9 cellular contexts compared by ENCODE assay signal in the genomic region with DNA sequence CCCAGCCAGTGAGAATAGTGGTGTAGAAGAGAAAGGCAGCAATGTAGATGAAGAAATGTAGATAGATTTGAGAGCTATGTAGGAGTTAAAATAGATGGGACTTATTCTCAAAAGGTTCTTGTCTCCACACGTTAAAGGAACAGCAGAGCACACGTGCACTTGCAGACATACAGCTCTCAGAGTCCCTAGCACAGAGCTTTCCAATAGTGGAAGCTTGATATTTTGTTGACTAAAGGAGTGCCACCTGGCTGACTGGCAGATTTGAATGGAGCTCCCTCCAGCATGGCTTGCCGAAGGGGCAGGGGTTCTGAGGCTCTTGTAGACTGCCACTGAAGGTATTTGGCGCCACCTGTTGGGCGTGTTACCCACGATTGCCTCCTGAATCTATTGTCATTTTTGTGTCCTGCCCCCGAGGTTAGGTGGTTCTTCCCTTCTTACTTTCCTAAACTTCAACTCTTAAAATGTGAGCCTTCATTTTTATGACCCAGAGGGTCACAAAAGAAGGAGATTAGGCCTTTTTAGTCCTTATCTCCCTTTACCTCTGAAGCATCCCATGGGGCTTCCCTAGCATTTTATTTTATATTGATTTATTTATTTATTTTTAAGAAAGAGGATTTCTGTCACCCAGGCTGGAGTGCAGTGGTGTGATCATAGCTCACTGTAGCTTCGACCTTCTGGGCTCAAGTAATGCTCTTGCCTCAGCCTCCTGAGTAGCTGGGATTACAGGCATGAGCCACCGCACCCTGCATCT. TPM values are rescaled to one million over a fixed set of nuclear protein-coding genes. Genes with fewer than 3 reads are reported as not detected.
DNase-seq lines count a peak whose midpoint lies in the region; TF ChIP-seq lines count a peak whose summit lies in the region.
"Had no signal": no experiment of that assay in that cellular context is flagged by ENCODE, and none has a peak within 500 bp of the region (broad histone marks: within the 10 kb centered on the region; RNA-seq: fewer than 3 reads in every experiment).

No MANE protein-coding gene starts in this region.

- H3K36me3 Mint-ChIP-seq in activated T-cell treated with anti-CD3 and anti-CD28 coated beads, Interleukin-2, amount 50 U/mL, for 24 hours (ENCODE audit: low read depth) = peaks cover 33% of the 10 kb centered on the region
- H3K36me3 Mint-ChIP-seq in neural crest cell (ENCODE audit: low read depth) = peaks cover 7% of the 10 kb centered on the region

- no peaks in the 10 kb centered on the region for H3K27me3 ChIP-seq in Loucy (ENCODE audit: insufficient read depth, low read length, poor library complexity, severe bottlenecking)
- no peaks in the 10 kb centered on the region for H3K27me3 ChIP-seq in Peyer's patch
- no peaks in the 10 kb centered on the region for H3K27me3 ChIP-seq in stomach
- H3K27me3 ChIP-seq: BLaER1 treated with 17β-estradiol and CSF1 and Interleukin-3, amounts not matched to agents 10 nM and 100 nM had no signal

- no peaks in the 10 kb centered on the region for H3K9me3 Mint-ChIP-seq in activated T-cell treated with anti-CD3 and anti-CD28 coated beads, Interleukin-2, amount 50 U/mL, for 24 hours
- H3K9me3 Mint-ChIP-seq in neural crest cell = no peaks in the 10 kb centered on the region

- peaks cover 7% of the 10 kb centered on the region for H3K4me1 ChIP-seq in Loucy (ENCODE audit: insufficient read depth, low read length, poor library complexity, severe bottlenecking)
- H3K4me1 ChIP-seq in Peyer's patch = peaks cover 0 to 42% (median 2%) of the 10 kb centered on the region in 4 donors
- H3K4me1 ChIP-seq in stomach = peaks cover 33 to 54% (median 49%) of the 10 kb centered on the region in 4 donors

- H3K4me3 ChIP-seq in Loucy (ENCODE audit: low read length, poor library complexity, severe bottlenecking) (no peak overlapping the region), Peyer's patch (no peak overlapping the region), stomach (no peak overlapping the region)
- H3K4me3 ChIP-seq: BLaER1 treated with 17β-estradiol and CSF1 and Interleukin-3, amounts not matched to agents 10 nM and 100 nM had no signal

- no peak overlapping the region for H3K4me2 ChIP-seq in Loucy (ENCODE audit: low read depth, low read length, poor library complexity, severe bottlenecking)
- H3K4me2 ChIP-seq: BLaER1 treated with 17β-estradiol and CSF1 and Interleukin-3, amounts not matched to agents 10 nM and 100 nM had no signal

- intact Hi-C loops in stomach (cut with DNase I; ENCODE audit: low total_unique reads) = loop anchor here (5.0 kb wide), 2 partner anchors 48 to 103 kb away; no protein-coding TSS in a partner anchor

- no peak overlapping the region for H3K9ac ChIP-seq in Loucy (ENCODE audit: low read depth, low read length, poor library complexity, severe bottlenecking)

- no peak overlapping the region for H2AFZ ChIP-seq in Loucy (ENCODE audit: low read length)

- H4K20me1 ChIP-seq in Loucy (ENCODE audit: insufficient read depth, low read length, poor library complexity, severe bottlenecking) = peaks cover 29% of the 10 kb centered on the region

- DNase-seq in activated gamma-delta T cell treated with Interleukin-2 at 50 U/mL for 16 hours (peak; percentile 92), activated gamma-delta T cell (lab: John Stamatoyannopoulos, UW) (no peak), Peyer's patch (peak; percentile 90 to 98 (median 98)), fibroblast of gingiva (ENCODE audit: low read depth) (peak; percentile 70), neural crest cell (ENCODE audit: low read depth, low spot score) (peak; percentile 86), stomach (peak; percentile 98)
- peak; percentile 89 for DNase-seq in activated T-cell treated with anti-CD3 and anti-CD28 coated beads, Interleukin-2, amount 50 U/mL, for 24 hours

- 10 to 13% (median 12%) methylated on average over 9 of the region's 9 CpGs for WGBS in stomach, 5 donors

- TF ChIP-seq CTCF in Loucy (conservative IDR thresholded peaks at IDR 0.05; ENCODE audit: low read length) (peak; percentile 84), Peyer's patch (IDR thresholded peaks at IDR 0.05) (peak; percentile 74 to 93 (median 89)), neural crest cell (conservative IDR thresholded peaks at IDR 0.05) (peak; percentile 92), stomach (IDR thresholded peaks at IDR 0.05) (peak in 5 of 7 experiments; percentile 73 to 95 (median 86))

- H3K4me3 Mint-ChIP-seq in activated T-cell treated with anti-CD3 and anti-CD28 coated beads, Interleukin-2, amount 50 U/mL, for 24 hours = no peak overlapping the region
- H3K4me3 Mint-ChIP-seq in neural crest cell = peak overlapping the region; percentile 13

- H3K9me2 ChIP-seq in Loucy (replicated peaks; ENCODE audit: low read depth, low read length) = no peaks in the 10 kb centered on the region

- H3K27ac ChIP-seq in Peyer's patch (peak overlapping the region in 2 of 4 donors; percentile 3 to 26), stomach (peak overlapping the region in 4 of 5 donors; percentile 47 to 76 (median 62))
- H3K27ac ChIP-seq: BLaER1 treated with 17β-estradiol and CSF1 and Interleukin-3, amounts not matched to agents 10 nM and 100 nM had no signal

- H3K9me3 ChIP-seq in Loucy (ENCODE audit: insufficient read depth, low read depth, low read length) = no peaks in the 10 kb centered on the region
- H3K9me3 ChIP-seq in Peyer's patch = no peaks in the 10 kb centered on the region
- no peaks in the 10 kb centered on the region for H3K9me3 ChIP-seq in stomach
- H3K9me3 ChIP-seq: BLaER1 treated with 17β-estradiol and CSF1 and Interleukin-3, amounts not matched to agents 10 nM and 100 nM had no signal

- H3F3A ChIP-seq in Loucy (ENCODE audit: low read depth) = peaks cover 46% of the 10 kb centered on the region

- no peak for TF ChIP-seq POLR2A in Peyer's patch (IDR thresholded peaks at IDR 0.05)
- TF ChIP-seq POLR2A in stomach (IDR thresholded peaks at IDR 0.05) = no peak

- TF ChIP-seq EP300 in stomach (IDR thresholded peaks at IDR 0.05) = no peak

- H3K27me3 Mint-ChIP-seq in activated T-cell treated with anti-CD3 and anti-CD28 coated beads, Interleukin-2, amount 50 U/mL, for 24 hours = no peaks in the 10 kb centered on the region
- peaks cover 24% of the 10 kb centered on the region for H3K27me3 Mint-ChIP-seq in neural crest cell (ENCODE audit: low read depth)

- H3K36me3 ChIP-seq in Loucy (ENCODE audit: insufficient read depth, low read length) (peaks cover 27% of the 10 kb centered on the region), Peyer's patch (peaks cover 0 to 22% (median 3%) of the 10 kb centered on the region in 3 donors), stomach (peaks cover 20 to 26% (median 24%) of the 10 kb centered on the region in 4 donors)

- H3K27ac Mint-ChIP-seq in activated T-cell treated with anti-CD3 and anti-CD28 coated beads, Interleukin-2, amount 50 U/mL, for 24 hours = peak overlapping the region; percentile 80
- no peak overlapping the region for H3K27ac Mint-ChIP-seq in neural crest cell (ENCODE audit: unreplicated experiment)

- peaks cover 41% of the 10 kb centered on the region for H3K4me1 Mint-ChIP-seq in activated T-cell treated with anti-CD3 and anti-CD28 coated beads, Interleukin-2, amount 50 U/mL, for 24 hours (ENCODE audit: low read depth)
- peaks cover 10% of the 10 kb centered on the region for H3K4me1 Mint-ChIP-seq in neural crest cell

- peaks cover 16% of the 10 kb centered on the region for H3K79me2 ChIP-seq in Loucy (ENCODE audit: insufficient read depth, low read length)

RNA-seq across cellular contexts. Expression of a gene that starts 16.4 kb away (rescaled TPM):
- total RNA-seq in Peyer's patch (100 to 1,000 TPM; 146 to 525 (median 205) TPM), neural crest cell (312 and 329 TPM in 2 replicates), stomach (100 to 1,000 TPM; 111 to 538 (median 190) TPM)
- 10 to 100 TPM; 70.7 to 78.7 (median 74.4) TPM for polyA plus RNA-seq in stomach

RNA-seq across cellular contexts. Expression of a gene that starts 24.6 kb away (rescaled TPM):
- 10 to 100 TPM in 1 of 4 donors, 1 to 10 TPM in 1, under 1 TPM in 1, not detected in 1; 0.95 to 26.4 (median 1.5) TPM for total RNA-seq in Peyer's patch
- 1.7 and 2.8 TPM in 2 replicates for total RNA-seq in neural crest cell
- 1 to 10 TPM in 2 of 5 donors, under 1 TPM in 2, not detected in 1; 0.45 to 3.9 (median 1.9) TPM for total RNA-seq in stomach
- 1 to 10 TPM in 1 of 3 donors, under 1 TPM in 2; 0.62 to 2.1 (median 0.92) TPM for polyA plus RNA-seq in stomach

RNA-seq across cellular contexts. Expression of a gene that starts 31.9 kb away (rescaled TPM):
- total RNA-seq in Peyer's patch = 10 to 100 TPM; 47.0 to 79.9 (median 62.1) TPM
- total RNA-seq in neural crest cell = 0.89 and 1.7 TPM in 2 replicates
- 100 to 1,000 TPM in 1 of 5 donors, 10 to 100 TPM in 2, 1 to 10 TPM in 1, under 1 TPM in 1; 0.87 to 129 (median 34.4) TPM for total RNA-seq in stomach
- polyA plus RNA-seq in stomach = 10 to 100 TPM; 15.1 to 93.2 (median 30.0) TPM

RNA-seq across cellular contexts. Expression of a gene that starts 44.0 kb away (rescaled TPM):
- total RNA-seq in Peyer's patch = 100 to 1,000 TPM in 1 of 4 donors, 10 to 100 TPM in 3; 59.4 to 199 (median 91.6) TPM
- total RNA-seq in neural crest cell = 0.59 and 0.63 TPM in 2 replicates
- 10 to 100 TPM in 2 of 5 donors, 1 to 10 TPM in 2, not detected in 1; 7.6 to 27.1 (median 13.4) TPM for total RNA-seq in stomach
- 10 to 100 TPM in 2 of 3 donors, 1 to 10 TPM in 1; 8.1 to 25.3 (median 11.8) TPM for polyA plus RNA-seq in stomach
